11 cellular contexts compared by ENCODE assay signal in the genomic region with DNA sequence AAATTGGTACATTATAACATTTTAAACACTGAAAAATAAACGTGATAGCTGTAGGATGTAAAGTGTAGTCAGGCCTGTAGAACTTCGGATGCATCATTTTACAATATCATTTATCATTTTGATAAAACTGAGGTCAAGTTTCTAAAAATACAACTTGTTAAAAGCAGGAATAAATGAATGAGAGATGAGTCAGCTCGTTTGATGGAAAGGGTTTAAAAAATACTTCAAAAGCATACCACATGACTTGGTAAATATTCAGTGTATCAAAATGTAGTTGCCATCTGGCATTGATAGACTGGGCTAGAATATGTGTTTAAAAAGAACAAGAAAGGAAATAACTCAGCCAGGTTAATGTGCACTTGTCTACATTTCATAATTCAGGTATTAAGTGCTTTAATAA.
DNase-seq lines count a peak whose midpoint lies in the region; ATAC-seq, FAIRE-seq and TF ChIP-seq lines count a peak whose summit lies in the region.
"Had no signal": no experiment of that assay in that cellular context is flagged by ENCODE, and none has a peak within 500 bp of the region (broad histone marks: within the 10 kb centered on the region; RNA-seq: fewer than 3 reads in every experiment).

No MANE protein-coding gene starts in this region.

- CTCF ChIA-PET in HepG2 (lab: Yijun Ruan, JAX; ENCODE audit: low intra/inter-chr PET ratio, low total read pairs) (no interaction called here), HEK293T (lab: Yijun Ruan, JAX) (no interaction called here)

- no peak for TF ChIP-seq RAD21 in HepG2 (CRISPR knock-in tag; IDR thresholded peaks at IDR 0.05)

- H3K4me1 ChIP-seq in HepG2 (ENCODE audit: insufficient read depth, low read length): 0 out of 2 replicates have a peak, but pooled peaks cover 6% of the 10 kb centered on the region

- H3K36me3 Mint-ChIP-seq in HFFc6 (ENCODE audit: low read depth): no peaks in the 10 kb centered on the region

- BruUV-seq in HepG2 (replicated peaks; lab: Mats Ljungman, UMichigan): no TSS peak

- H3K9me3 Mint-ChIP-seq in HFFc6: no peaks in the 10 kb centered on the region
- H3K9me3 Mint-ChIP-seq: CD4-positive, CD25-positive, alpha-beta regulatory T cell had no signal

- H4K20me1 ChIP-seq in HepG2 (ENCODE audit: insufficient read depth, low read length): no peaks in the 10 kb centered on the region

- H3K9ac ChIP-seq in HepG2 (ENCODE audit: insufficient read depth, low read depth, low read length): no peak overlapping the region

- H3K79me2 ChIP-seq in HepG2 (ENCODE audit: insufficient read depth, low read length): no peaks in the 10 kb centered on the region

- no peak overlapping the region for H3K27ac ChIP-seq in HepG2 (ENCODE audit: extremely low read length, insufficient read depth, low read length)
- H3K27ac ChIP-seq: WERI-Rb-1 had no signal

- no peak for TF ChIP-seq CTCF in HFFc6 (IDR thresholded peaks at IDR 0.05)
- TF ChIP-seq CTCF in cardiac fibroblast (IDR thresholded peaks at IDR 0.05; ENCODE audit: low read depth, low read length): no peak
- no peak for TF ChIP-seq CTCF in HepG2 (CRISPR knock-in tag; IDR thresholded peaks at IDR 0.05)

- no peak overlapping the region for H2AFZ ChIP-seq in HepG2 (ENCODE audit: low read length)

- peak overlapping the region; percentile 52 for H3K4me3 Mint-ChIP-seq in HFFc6
- H3K4me3 Mint-ChIP-seq: CD4-positive, CD25-positive, alpha-beta regulatory T cell had no signal

- no peak for TF ChIP-seq POLR2A in HepG2 (IDR thresholded peaks at IDR 0.05; ENCODE audit: insufficient read depth in 1 of 2, low read depth in 2 of 2, low read length in 2 of 2)

- H3K36me3 ChIP-seq in HepG2 (replicated peaks in 1 of 2; ENCODE audit: control insufficient read depth in 1 of 2, insufficient read depth in 2 of 2, low read length in 2 of 2): no peaks in the 10 kb centered on the region
- H3K36me3 ChIP-seq: WERI-Rb-1 had no signal

- H3K9me3 ChIP-seq in HepG2 (ENCODE audit: low read length): no peaks in the 10 kb centered on the region

- intact Hi-C loops in HepG2 (cut with micrococcal nuclease; ENCODE audit: unreplicated experiment): no loop called here

- peak; percentile 45 for DNase-seq in ACHN
- peak; percentile 54 for DNase-seq in HFFc6
- DNase-seq in cardiac fibroblast (ENCODE audit: low read depth in 2 of 2): peak; percentile 33 to 44
- peak; percentile 1 for DNase-seq in HepG2 (ENCODE audit: low spot score)
- DNase-seq in HEK293T (ENCODE audit: extremely low spot score): no peak
- DNase-seq: CD4-positive, CD25-positive, alpha-beta regulatory T cell; WERI-Rb-1 had no signal

- peaks cover 44% of the 10 kb centered on the region for H3K4me1 Mint-ChIP-seq in HFFc6 (ENCODE audit: low read depth)

- no peaks in the 10 kb centered on the region for H3K27me3 ChIP-seq in HepG2 (ENCODE audit: control insufficient read depth in 1 of 2, insufficient read depth in 2 of 2, low read length in 2 of 2)

- POLR2A ChIA-PET in HepG2 (lab: Yijun Ruan, JAX): no interaction called here
- POLR2A ChIA-PET in HEK293T (lab: Yijun Ruan, JAX): no interaction called here

- no peak for FAIRE-seq in HepG2 (lab: Jason Lieb, UNC)
- FAIRE-seq: GM12878 had no signal

- H3K4me3 ChIP-seq in cardiac fibroblast (replicated peaks in 1 of 2; ENCODE audit: low read depth in 2 of 2, low read length in 2 of 2) (no peak overlapping the region), HepG2 (replicated peaks in 1 of 3; ENCODE audit: insufficient read depth in 1 of 3, low read depth in 2 of 3, low read length in 3 of 3) (no peak overlapping the region)
- H3K4me3 ChIP-seq: GM12878 had no signal

- no peak for TF ChIP-seq EP300 in HepG2 (IDR thresholded peaks at IDR 0.05; ENCODE audit: low read depth in 2 of 2, low read length in 2 of 2)
- TF ChIP-seq EP300 in HepG2 (CRISPR knock-in tag; IDR thresholded peaks at IDR 0.05; ENCODE audit: borderline replicate concordance): no peak

- H3K27ac Mint-ChIP-seq in HFFc6: peak overlapping the region; percentile 66
- H3K27ac Mint-ChIP-seq: CD4-positive, CD25-positive, alpha-beta regulatory T cell had no signal

- no peak for ATAC-seq in HepG2
- ATAC-seq in HG03280 (IDR thresholded peaks at IDR 0.05; ENCODE audit: unreplicated experiment): no peak
- no peak for ATAC-seq in GM18873 (IDR thresholded peaks at IDR 0.05; ENCODE audit: low FRiP score, unreplicated experiment)
- ATAC-seq in HG03108 (IDR thresholded peaks at IDR 0.05; ENCODE audit: unreplicated experiment): no peak
- ATAC-seq: GM12878 had no signal

- 62% methylated on average over 3 of the region's 3 CpGs for WGBS in HepG2 (ENCODE audit: low lambda C conversion rate)

- H3K4me2 ChIP-seq in HepG2 (ENCODE audit: low read depth, low read length): no peak overlapping the region

- H3K27me3 Mint-ChIP-seq in HFFc6 (ENCODE audit: insufficient read depth): no peaks in the 10 kb centered on the region
- H3K27me3 Mint-ChIP-seq: CD4-positive, CD25-positive, alpha-beta regulatory T cell had no signal

- in situ Hi-C loops in ACHN (cut with HindIII; ENCODE audit: low pct_ligation_motif_present, low pct_unique_long_range_greater_than_20kb, low sequenced_read_pairs) (no loop called here), HepG2 (cut with HindIII; ENCODE audit: extremely low pct_ligation_motif_present, low pct_unique_long_range_greater_than_20kb) (no loop called here)

TF ChIP-seq in HepG2, 621 proteins besides CTCF, POLR2A, EP300 and RAD21:
- 0 out of 2 replicates have a peak, but pooled peaks have one; percentile 14 for TF ChIP-seq MAFF (IDR thresholded peaks at IDR 0.05; ENCODE audit: low read depth, low read length)
- peak in 1 of 2 experiments; percentile 12; a peak in 1 of 4 replicates for TF ChIP-seq MAFK (conservative IDR thresholded peaks at IDR 0.05 in 1 of 2, IDR thresholded peaks at IDR 0.05 in 1 of 2; ENCODE audit: low read length in 2 of 2)
- TF ChIP-seq MBD4 (IDR thresholded peaks at IDR 0.05; ENCODE audit: borderline replicate concordance, low read length): no peak
- no peak for TF ChIP-seq REPIN1 (CRISPR knock-in tag; IDR thresholded peaks at IDR 0.05; ENCODE audit: borderline replicate concordance, low read depth)
- TF ChIP-seq MED1 (CRISPR knock-in tag; IDR thresholded peaks at IDR 0.05): no peak

TF ChIP-seq in HEK293T, 16 proteins besides CTCF, POLR2A, EP300 and RAD21:
- TF ChIP-seq, protein P1, sequence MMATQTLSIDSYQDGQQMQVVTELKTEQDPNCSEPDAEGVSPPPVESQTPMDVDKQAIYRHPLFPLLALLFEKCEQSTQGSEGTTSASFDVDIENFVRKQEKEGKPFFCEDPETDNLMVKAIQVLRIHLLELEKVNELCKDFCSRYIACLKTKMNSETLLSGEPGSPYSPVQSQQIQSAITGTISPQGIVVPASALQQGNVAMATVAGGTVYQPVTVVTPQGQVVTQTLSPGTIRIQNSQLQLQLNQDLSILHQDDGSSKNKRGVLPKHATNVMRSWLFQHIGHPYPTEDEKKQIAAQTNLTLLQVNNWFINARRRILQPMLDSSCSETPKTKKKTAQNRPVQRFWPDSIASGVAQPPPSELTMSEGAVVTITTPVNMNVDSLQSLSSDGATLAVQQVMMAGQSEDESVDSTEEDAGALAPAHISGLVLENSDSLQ (IDR thresholded peaks at IDR 0.05): no peak
- TF ChIP-seq ELF4 (IDR thresholded peaks at IDR 0.05) (no peak), FOXK2 (IDR thresholded peaks at IDR 0.05) (no peak), L3MBTL2 (conservative IDR thresholded peaks at IDR 0.05) (no peak), SUZ12 (IDR thresholded peaks at IDR 0.05) (no peak), SP1 (IDR thresholded peaks at IDR 0.05) (no peak), FOXM1 (IDR thresholded peaks at IDR 0.05; ENCODE audit: borderline replicate concordance) (no peak), ZNF384 (IDR thresholded peaks at IDR 0.05) (no peak), FOXA1 (IDR thresholded peaks at IDR 0.05) (no peak), CTBP1 (IDR thresholded peaks at IDR 0.05; ENCODE audit: borderline replicate concordance) (no peak), LEF1 (IDR thresholded peaks at IDR 0.05; ENCODE audit: borderline replicate concordance) (no peak), NFRKB (IDR thresholded peaks at IDR 0.05) (no peak), BHLHE40 (IDR thresholded peaks at IDR 0.05; ENCODE audit: borderline replicate concordance) (no peak), TARDBP (IDR thresholded peaks at IDR 0.05) (no peak), HDGF (IDR thresholded peaks at IDR 0.05; ENCODE audit: borderline replicate concordance) (no peak), ARNT (IDR thresholded peaks at IDR 0.05) (no peak)
TF ChIP-seq in HEK293T: peak in this region for 0.
